ENCODE assay signal across 29 cellular contexts in the genomic region with DNA sequence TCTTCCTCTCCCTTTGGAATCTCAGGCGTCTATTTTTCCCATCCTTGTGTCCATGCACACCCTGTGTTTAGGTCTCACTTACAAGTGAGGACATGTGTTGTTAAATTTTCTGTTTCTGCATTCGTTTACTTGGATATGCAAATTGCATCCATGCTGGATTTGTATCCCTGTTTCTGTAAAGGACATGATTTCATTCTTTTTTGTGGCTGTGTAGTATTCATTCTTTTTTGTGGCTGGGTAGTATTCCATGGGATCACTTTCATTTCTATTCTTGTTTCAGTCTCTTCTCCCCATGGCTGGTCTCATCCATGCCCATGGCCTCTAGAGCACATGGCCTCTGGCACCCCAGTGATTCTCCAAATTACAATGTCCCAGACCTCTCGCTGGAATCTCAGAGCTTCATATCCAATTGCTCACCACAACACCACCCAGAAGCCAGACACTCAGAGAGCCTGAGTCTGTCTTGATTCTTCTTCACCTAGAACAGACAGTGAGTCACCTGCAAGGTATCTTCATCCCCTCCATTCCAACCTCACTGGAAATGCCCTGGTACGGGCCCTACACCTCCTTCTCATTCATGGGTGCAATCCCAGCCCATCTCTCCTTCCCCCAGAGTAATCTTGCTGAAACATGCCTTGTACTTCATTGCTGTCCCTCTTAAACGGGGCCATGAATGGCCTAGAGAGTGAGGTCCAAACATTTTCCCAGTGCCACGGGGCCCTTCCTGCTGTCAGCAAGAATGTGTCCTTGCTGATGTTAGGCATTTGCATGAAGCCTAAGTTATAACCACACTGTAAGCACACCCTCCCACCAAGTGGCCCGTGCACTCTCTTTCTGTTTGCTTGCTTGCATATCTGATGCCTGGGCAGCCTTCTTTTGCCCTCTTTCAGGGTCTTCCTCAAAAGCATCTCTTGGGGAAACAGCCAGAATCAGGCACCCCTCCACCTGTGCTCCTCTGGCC.
"Had no signal": no experiment of that assay in that cellular context is flagged by ENCODE, and none has a peak within 500 bp of the region (broad histone marks: within the 10 kb centered on the region; RNA-seq: fewer than 3 reads in every experiment).

No MANE protein-coding gene starts in this region.

- H3K27me3 ChIP-seq: ascending aorta, breast epithelium, cardiac muscle cell, colonic mucosa had no signal

- H3K36me3 ChIP-seq: ascending aorta, breast epithelium, cardiac muscle cell, colonic mucosa had no signal

- H3K4me1 ChIP-seq: ascending aorta, breast epithelium, colonic mucosa had no signal

- H3K9me3 Mint-ChIP-seq: activated CD4-positive, alpha-beta T cell treated with anti-CD3 and anti-CD28 coated beads, Interleukin-2, amount 10 ng/mL, durations not matched to agents 7 days and 5 days had no signal

- H3K27ac ChIP-seq: ascending aorta, breast epithelium, cardiac muscle cell, colonic mucosa, epithelial cell of prostate had no signal

- H3K4me3 ChIP-seq: ascending aorta, breast epithelium, cardiac muscle cell, colonic mucosa had no signal

- DNase-seq: activated CD4-positive, alpha-beta memory T cell treated with anti-CD3 and anti-CD28 coated beads, Interleukin-2, amount 10 ng/mL, durations not matched to agents 7 days and 5 days; activated CD4-positive, alpha-beta T cell treated with anti-CD3 and anti-CD28 coated beads for 36 hours; activated CD4-positive, alpha-beta T cell treated with anti-CD3 and anti-CD28 coated beads, Interleukin-2, amount 10 ng/mL, durations not matched to agents 7 days and 5 days; activated CD4-positive, alpha-beta T cell treated with anti-CD3 and anti-CD28 coated beads, Interleukin-2, amount 50 U/mL, for 4 hours; activated CD4-positive, CD25-positive, alpha-beta regulatory T cell; activated CD4-positive, CD25-positive, alpha-beta regulatory T cell treated with anti-CD3 and anti-CD28 coated beads, Interleukin-2, amount 50 U/mL, for 72 hours; activated CD8-positive, alpha-beta memory T cell treated with anti-CD3 and anti-CD28 coated beads, Interleukin-2, amount 50 U/mL, for 48 hours; activated gamma-delta T cell; activated naive CD4-positive, alpha-beta T cell; activated naive CD4-positive, alpha-beta T cell treated with anti-CD3 and anti-CD28 coated beads, Interleukin-2, amount 10 ng/mL, durations not matched to agents 7 days and 5 days; activated naive CD8-positive, alpha-beta T cell treated with anti-CD3 and anti-CD28 coated beads, Interleukin-2, amount 10 ng/mL, durations not matched to agents 7 days and 5 days; activated T-cell treated with anti-CD3 and anti-CD28 coated beads for 4 hours; activated T-cell treated with anti-CD3 and anti-CD28 coated beads, Interleukin-2, amount 50 U/mL, for 24 hours; activated T-cell treated with anti-CD3 and anti-CD28 coated beads, Interleukin-2, amount 50 U/mL, for 72 hours; central memory CD4-positive, alpha-beta T cell; cerebellar nuclear complex; colonic mucosa; effector CD8-positive, alpha-beta T cell; foreskin fibroblast; T-helper 2 cell had no signal

- H3K27me3 Mint-ChIP-seq: activated CD4-positive, alpha-beta memory T cell treated with anti-CD3 and anti-CD28 coated beads, Interleukin-2, amount 10 ng/mL, durations not matched to agents 7 days and 5 days; activated CD4-positive, alpha-beta T cell treated with anti-CD3 and anti-CD28 coated beads for 36 hours; activated CD4-positive, alpha-beta T cell treated with anti-CD3 and anti-CD28 coated beads, Interleukin-2, amount 10 ng/mL, durations not matched to agents 7 days and 5 days; activated naive CD4-positive, alpha-beta T cell treated with anti-CD3 and anti-CD28 coated beads, Interleukin-2, amount 10 ng/mL, durations not matched to agents 7 days and 5 days; activated naive CD8-positive, alpha-beta T cell treated with anti-CD3 and anti-CD28 coated beads, Interleukin-2, amount 10 ng/mL, durations not matched to agents 7 days and 5 days; activated T-cell treated with anti-CD3 and anti-CD28 coated beads, Interleukin-2, amount 50 U/mL, for 24 hours had no signal

- ATAC-seq: activated CD4-positive, alpha-beta T cell treated with anti-CD3 and anti-CD28 coated beads for 36 hours; activated naive CD4-positive, alpha-beta T cell treated with anti-CD3 and anti-CD28 coated beads, Interleukin-2, amount 50 U/mL, for 72 hours; activated T-cell treated with anti-CD3 and anti-CD28 coated beads, Interleukin-2, amount 50 U/mL, for 72 hours had no signal

- H3K4me1 Mint-ChIP-seq: activated CD4-positive, alpha-beta memory T cell treated with anti-CD3 and anti-CD28 coated beads, Interleukin-2, amount 10 ng/mL, durations not matched to agents 7 days and 5 days; activated CD4-positive, alpha-beta T cell treated with anti-CD3 and anti-CD28 coated beads for 36 hours; activated CD4-positive, alpha-beta T cell treated with anti-CD3 and anti-CD28 coated beads, Interleukin-2, amount 10 ng/mL, durations not matched to agents 7 days and 5 days; activated naive CD4-positive, alpha-beta T cell treated with anti-CD3 and anti-CD28 coated beads, Interleukin-2, amount 10 ng/mL, durations not matched to agents 7 days and 5 days; activated naive CD8-positive, alpha-beta T cell treated with anti-CD3 and anti-CD28 coated beads, Interleukin-2, amount 10 ng/mL, durations not matched to agents 7 days and 5 days had no signal

- H3K4me3 Mint-ChIP-seq: activated CD4-positive, alpha-beta memory T cell treated with anti-CD3 and anti-CD28 coated beads, Interleukin-2, amount 10 ng/mL, durations not matched to agents 7 days and 5 days; activated CD4-positive, alpha-beta T cell treated with anti-CD3 and anti-CD28 coated beads for 36 hours; activated CD4-positive, alpha-beta T cell treated with anti-CD3 and anti-CD28 coated beads, Interleukin-2, amount 10 ng/mL, durations not matched to agents 7 days and 5 days; activated naive CD4-positive, alpha-beta T cell treated with anti-CD3 and anti-CD28 coated beads, Interleukin-2, amount 10 ng/mL, durations not matched to agents 7 days and 5 days; activated naive CD8-positive, alpha-beta T cell treated with anti-CD3 and anti-CD28 coated beads, Interleukin-2, amount 10 ng/mL, durations not matched to agents 7 days and 5 days; activated T-cell treated with anti-CD3 and anti-CD28 coated beads, Interleukin-2, amount 50 U/mL, for 24 hours; activated T-cell treated with anti-CD3 and anti-CD28 coated beads, Interleukin-2, amount 50 U/mL, for 72 hours; brain had no signal

- FAIRE-seq: endometrium, endothelial cell of umbilical vein, frontal cortex had no signal

- H3K36me3 Mint-ChIP-seq: activated naive CD4-positive, alpha-beta T cell treated with anti-CD3 and anti-CD28 coated beads, Interleukin-2, amount 10 ng/mL, durations not matched to agents 7 days and 5 days; activated naive CD4-positive, alpha-beta T cell treated with anti-CD3 and anti-CD28 coated beads, Interleukin-2, amount 50 U/mL, for 72 hours; activated naive CD8-positive, alpha-beta T cell treated with anti-CD3 and anti-CD28 coated beads, Interleukin-2, amount 10 ng/mL, durations not matched to agents 7 days and 5 days; brain had no signal

- H3K9me3 ChIP-seq: ascending aorta, breast epithelium, colonic mucosa had no signal

- H3K27ac Mint-ChIP-seq: activated CD4-positive, alpha-beta memory T cell treated with anti-CD3 and anti-CD28 coated beads, Interleukin-2, amount 10 ng/mL, durations not matched to agents 7 days and 5 days; activated CD4-positive, alpha-beta T cell treated with anti-CD3 and anti-CD28 coated beads for 36 hours; activated CD4-positive, alpha-beta T cell treated with anti-CD3 and anti-CD28 coated beads, Interleukin-2, amount 10 ng/mL, durations not matched to agents 7 days and 5 days; activated naive CD4-positive, alpha-beta T cell treated with anti-CD3 and anti-CD28 coated beads, Interleukin-2, amount 10 ng/mL, durations not matched to agents 7 days and 5 days; activated naive CD4-positive, alpha-beta T cell treated with anti-CD3 and anti-CD28 coated beads, Interleukin-2, amount 50 U/mL, for 72 hours; activated naive CD8-positive, alpha-beta T cell treated with anti-CD3 and anti-CD28 coated beads, Interleukin-2, amount 10 ng/mL, durations not matched to agents 7 days and 5 days; activated T-cell treated with anti-CD3 and anti-CD28 coated beads, Interleukin-2, amount 50 U/mL, for 24 hours; activated T-cell treated with anti-CD3 and anti-CD28 coated beads, Interleukin-2, amount 50 U/mL, for 72 hours had no signal
